Comparison of ENCODE assay signal across 21 cellular contexts in genomic region chr12:117819160-117819559, GRCh38.
"Had no signal": no experiment of that assay in that cellular context is flagged by ENCODE, and none has a peak within 500 bp of the region (broad histone marks: within the 10 kb centered on the region; RNA-seq: fewer than 3 reads in every experiment).

No MANE protein-coding gene starts in this region.

- H3K4me1 Mint-ChIP-seq: memory B cell; mesothelial cell of epicardium; naive thymus-derived CD4-positive, alpha-beta T cell; nephron had no signal

- DNase-seq: cortex of kidney; effector memory CD8-positive, alpha-beta T cell; naive thymus-derived CD4-positive, alpha-beta T cell; posterior cingulate gyrus; psoas muscle; right cardiac atrium; stimulated activated CD4-positive, alpha-beta T cell treated with anti-CD3 and anti-CD28 coated beads, Interleukin-12 subunit alpha, Interleukin-12 subunit beta, amount 100 ng/mL, for 4 hours; stimulated activated CD4-positive, alpha-beta T cell treated with anti-CD3 and anti-CD28 coated beads, Interleukin-1b, Interleukin-23, amount 100 ng/mL, for 48 hours; stimulated activated CD4-positive, alpha-beta T cell treated with anti-CD3 and anti-CD28 coated beads, Interleukin-4, amount 100 ng/mL, for 1 hour; stimulated activated CD8-positive, alpha-beta memory T cell treated with anti-CD3 and anti-CD28 coated beads, Interleukin-4, amount 100 ng/mL, for 48 hours; stimulated activated naive CD4-positive, alpha-beta T cell; stomach; thyroid gland; trophoblast cell had no signal

- ATAC-seq: effector memory CD8-positive, alpha-beta T cell; left lobe of liver; naive thymus-derived CD4-positive, alpha-beta T cell; psoas muscle; right cardiac atrium had no signal

- H3K27ac ChIP-seq: psoas muscle, skin epidermis, stomach, thyroid gland, vagina had no signal

- H3K36me3 Mint-ChIP-seq: memory B cell, mesothelial cell of epicardium had no signal

- H3K4me3 Mint-ChIP-seq: effector memory CD8-positive, alpha-beta T cell; memory B cell; mesothelial cell of epicardium; naive thymus-derived CD4-positive, alpha-beta T cell; nephron had no signal

- H3K9me3 ChIP-seq: psoas muscle, thyroid gland, vagina had no signal

- H3K4me3 ChIP-seq: lung, psoas muscle, skin epidermis, stomach, thyroid gland, vagina had no signal

- H3K27me3 ChIP-seq: stomach, thyroid gland, vagina had no signal

- H3K36me3 ChIP-seq: stomach, thyroid gland, vagina had no signal

- H3K27ac Mint-ChIP-seq: effector memory CD8-positive, alpha-beta T cell; memory B cell; mesothelial cell of epicardium; nephron had no signal

- H3K4me1 ChIP-seq: psoas muscle, stomach, thyroid gland, vagina had no signal
